8 cellular contexts compared by ENCODE assay signal in the genomic region with DNA sequence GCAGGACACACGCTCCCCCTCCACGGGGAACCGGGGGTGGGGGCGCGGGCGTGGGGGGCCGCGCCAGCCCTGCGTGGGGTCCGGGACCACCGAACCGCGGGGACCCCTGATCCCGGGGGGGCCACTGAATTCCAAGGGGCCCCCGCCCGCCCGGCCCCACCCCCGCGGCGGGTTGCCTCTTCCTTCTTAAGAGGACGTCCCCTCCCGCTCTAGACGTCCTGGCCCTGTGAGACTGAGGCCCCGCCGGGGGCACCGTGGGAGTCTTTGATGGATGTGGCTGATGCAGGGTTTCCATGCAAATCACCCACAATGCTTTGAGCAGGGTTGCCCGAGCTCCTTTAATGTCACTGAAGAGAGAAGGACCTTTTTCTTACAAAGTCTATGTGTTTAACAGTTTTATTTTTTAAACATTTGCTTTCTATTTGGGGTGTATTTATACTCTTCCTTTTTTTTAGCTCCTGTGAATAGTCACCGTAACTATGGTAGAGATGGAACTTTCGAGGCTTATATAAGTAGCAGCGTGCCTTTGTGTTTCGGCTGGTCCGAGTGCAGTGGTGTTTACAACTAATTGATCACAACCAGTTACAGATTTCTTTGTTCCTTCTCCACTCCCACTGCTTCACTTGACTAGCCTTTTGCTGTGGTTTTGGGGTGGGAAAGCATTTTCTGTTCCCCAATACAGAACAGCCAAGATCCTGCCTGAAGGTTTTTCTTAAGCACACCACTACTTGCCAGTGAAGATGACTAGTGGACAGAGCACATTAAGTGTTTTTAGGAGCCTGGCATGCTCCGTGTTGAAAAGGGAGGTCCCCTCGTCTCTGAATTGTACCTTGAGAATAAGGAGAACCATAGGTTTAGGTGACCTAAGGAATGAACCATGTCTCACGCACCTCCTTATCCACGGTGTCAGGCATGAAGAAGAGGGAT. TPM values are rescaled to one million over a fixed set of nuclear protein-coding genes. Genes with fewer than 3 reads are reported as not detected.
DNase-seq lines count a peak whose midpoint lies in the region; ATAC-seq and TF ChIP-seq lines count a peak whose summit lies in the region.

No MANE protein-coding gene starts in this region.

- POLR2A ChIA-PET in AG04450 (lab: Yijun Ruan, JAX): no interaction called here

- CTCF ChIA-PET in AG04450 (lab: Charles Lee): interaction anchor here (0.7 to 3.2 kb wide), 7 partner anchors 16 to 1559 kb away, joined by 4 to 17 read pairs (median 6); no protein-coding TSS in a partner anchor

- peak overlapping the region; percentile 24 for H3K27ac ChIP-seq in AG04450 (ENCODE audit: low read depth, low read length)

- peak; percentile 56 for ATAC-seq in GM19023 (IDR thresholded peaks at IDR 0.05; ENCODE audit: unreplicated experiment)
- ATAC-seq in HG03280 (IDR thresholded peaks at IDR 0.05; ENCODE audit: unreplicated experiment): peak; percentile 63
- peak; percentile 31 for ATAC-seq in left colon

- TF ChIP-seq CTCF in AG04450 (IDR thresholded peaks at IDR 0.05; ENCODE audit: low read depth, low read length): no peak

- no peaks in the 10 kb centered on the region for H3K9me3 ChIP-seq in AG04450 (ENCODE audit: control insufficient read depth, insufficient read depth, low read length)

- no peaks in the 10 kb centered on the region for H3K27me3 ChIP-seq in AG04450 (ENCODE audit: control insufficient read depth, insufficient read depth, low read length)

- intact Hi-C loops in left colon (cut with DNase I, micrococcal nuclease): no loop called here

- H3K4me3 ChIP-seq in AG04450 (ENCODE audit: low read depth, low read length): peak overlapping the region; percentile 68

- peak; percentile 62 for DNase-seq in AG04450 (ENCODE audit: low read depth, low spot score)
- DNase-seq in NCI-H345 treated with DMSO at 0.1 percent for 48 hours (lab: John Stamatoyannopoulos, UW; ENCODE audit: unreplicated experiment): peak; percentile 85
- DNase-seq in activated CD4-positive, alpha-beta T cell treated with anti-CD3 and anti-CD28 coated beads for 1 hour: peak; percentile 70
- peak; percentile 75 for DNase-seq in cerebellum (ENCODE audit: low spot score)
- peak; percentile 47 to 52 for DNase-seq in left colon
- DNase-seq in stimulated activated CD4-positive, alpha-beta T cell treated with anti-CD3 and anti-CD28 coated beads, Interleukin-1b, Interleukin-23, amount 100 ng/mL, for 48 hours: peak; percentile 92

RNA-seq across cellular contexts. Expression of gene PDIA4, which starts 44.8 kb away (rescaled TPM):
- 215 and 227 TPM in 2 replicates for polyA plus RNA-seq in AG04450 (2011; rRNA removed)
- polyA minus RNA-seq in AG04450 (2011; rRNA and poly(A)+ RNA removed): 170 and 180 TPM in 2 replicates
- 57.5 TPM for total RNA-seq in cerebellum
- total RNA-seq in left colon: 100 to 1,000 TPM; 131 to 157 TPM

Comparison
In these comparisons a context has a peak if more than half of its experiments do, and no peak if none do; other contexts are left out.
1. Peak in every context shown above with its lines: DNase-seq, ATAC-seq, H3K4me3 ChIP-seq and H3K27ac ChIP-seq.